In genomic region chr20:289693-290080, GRCh38 we compare ENCODE assay signal across 8 cellular contexts. TPM values are rescaled to one million over a fixed set of nuclear protein-coding genes. Genes with fewer than 3 reads are reported as not detected.
DNase-seq lines count a peak whose midpoint lies in the region; ATAC-seq and TF ChIP-seq lines count a peak whose summit lies in the region.

No MANE protein-coding gene starts in this region.

- H3K79me1 ChIP-seq in trophoblast cell (ENCODE audit: low read length), result peaks cover 3% of the 10 kb centered on the region

- no peak overlapping the region for H2BK5ac ChIP-seq in trophoblast cell (ENCODE audit: low read depth, low read length, poor library complexity)

- no peak overlapping the region for H3K27ac ChIP-seq in trophoblast cell (ENCODE audit: low read depth, low read length)

- ATAC-seq in HG03196 (IDR thresholded peaks at IDR 0.05; ENCODE audit: unreplicated experiment), result no peak

- no peak overlapping the region for H2AK5ac ChIP-seq in trophoblast cell (ENCODE audit: low read length)

- no peak overlapping the region for H2BK120ac ChIP-seq in trophoblast cell (ENCODE audit: insufficient read depth, low read length, poor library complexity)

- H2AFZ ChIP-seq in trophoblast cell (ENCODE audit: insufficient read depth, low read length, poor library complexity), result peak overlapping the region; percentile 99

- H3K9ac ChIP-seq in NT2/D1 (ENCODE audit: insufficient read length, low read depth) (peak overlapping the region; percentile 85), trophoblast cell (ENCODE audit: low read length) (peak overlapping the region; percentile 95)

- WGBS in trophoblast cell (ENCODE audit: extremely low coverage, insufficient coverage, insufficient read length), result no CpG with 5 or more reads among the region's 2 CpGs

- peaks cover 12% of the 10 kb centered on the region for H3K27me3 ChIP-seq in NT2/D1 (ENCODE audit: insufficient read depth, insufficient read length)
- H3K27me3 ChIP-seq in trophoblast cell (ENCODE audit: insufficient read depth, low read length), result no peaks in the 10 kb centered on the region

- DNase-seq in NT2/D1 (ENCODE audit: low read depth, low spot score), result no peak
- no peak for DNase-seq in epithelial cell of proximal tubule (ENCODE audit: low read depth)
- no peak for DNase-seq in trophoblast cell
- DNase-seq in DMS53 (lab: John Stamatoyannopoulos, UW), result no peak
- DNase-seq in H4 (ENCODE audit: low spot score), result no peak
- no peak for DNase-seq in COLO668 (lab: John Stamatoyannopoulos, UW; ENCODE audit: unreplicated experiment)

- no peak for TF ChIP-seq CTCF in GM12875 (IDR thresholded peaks at IDR 0.05; ENCODE audit: borderline replicate concordance, insufficient read depth, low read depth, low read length)
- no peak for TF ChIP-seq CTCF in epithelial cell of proximal tubule (conservative IDR thresholded peaks at IDR 0.05; ENCODE audit: low read depth, low read length)

- H3K4ac ChIP-seq in trophoblast cell (ENCODE audit: low read depth, low read length), result no peak overlapping the region

- H3K4me2 ChIP-seq in trophoblast cell (ENCODE audit: low read length), result peak overlapping the region; percentile 77

- peak overlapping the region; percentile 88 for H4K12ac ChIP-seq in trophoblast cell (ENCODE audit: low read depth, low read length)

- H4K91ac ChIP-seq in trophoblast cell (ENCODE audit: low read depth, low read length), result no peak overlapping the region

- H3K9me3 ChIP-seq in NT2/D1 (ENCODE audit: insufficient read depth, low read length), result no peaks in the 10 kb centered on the region
- no peaks in the 10 kb centered on the region for H3K9me3 ChIP-seq in trophoblast cell (ENCODE audit: insufficient read depth, low read depth, low read length)

- H3K23ac ChIP-seq in trophoblast cell (ENCODE audit: low read length), result no peak overlapping the region

- H2BK12ac ChIP-seq in trophoblast cell (ENCODE audit: low read length), result no peak overlapping the region

- H3K18ac ChIP-seq in trophoblast cell (ENCODE audit: low read length), result no peak overlapping the region

- peak overlapping the region; percentile 68 for H3K14ac ChIP-seq in trophoblast cell (ENCODE audit: low read length)

- peaks cover 3% of the 10 kb centered on the region for H3K79me2 ChIP-seq in trophoblast cell (ENCODE audit: control insufficient read depth, insufficient read depth, low read length, poor library complexity)

- H4K8ac ChIP-seq in trophoblast cell (ENCODE audit: low read depth, low read length), result peak overlapping the region; percentile 90

- no peaks in the 10 kb centered on the region for H3K36me3 ChIP-seq in NT2/D1 (ENCODE audit: insufficient read depth, insufficient read length, low read length)
- no peaks in the 10 kb centered on the region for H3K36me3 ChIP-seq in trophoblast cell (ENCODE audit: control insufficient read depth in 1 of 2, insufficient read depth in 2 of 2, low read length in 2 of 2)

- H3K4me3 ChIP-seq in GM12875 (ENCODE audit: low read depth, low read length), result peak overlapping the region; percentile 57
- H3K4me3 ChIP-seq in NT2/D1 (ENCODE audit: insufficient read length, low read depth), result peak overlapping the region; percentile 77
- peak overlapping the region; percentile 100 for H3K4me3 ChIP-seq in epithelial cell of proximal tubule (ENCODE audit: low read depth, low read length)
- H3K4me3 ChIP-seq in trophoblast cell (ENCODE audit: low read depth, low read length), result peak overlapping the region; percentile 80

- H3K4me1 ChIP-seq in NT2/D1 (ENCODE audit: insufficient read depth, insufficient read length) (peaks cover 3% of the 10 kb centered on the region), trophoblast cell (ENCODE audit: control insufficient read depth in 1 of 2, insufficient read depth in 2 of 2, low read length in 2 of 2) (peaks cover 0 to 8% of the 10 kb centered on the region in 2 experiments)

RNA-seq across cellular contexts. Expression of gene C20orf96, which starts 0.9 kb away (rescaled TPM):
- total RNA-seq in epithelial cell of proximal tubule, result 1.7 and 3.9 TPM in 2 replicates
- polyA plus RNA-seq in trophoblast cell (2013), result 6.2 and 7.1 TPM in 2 replicates
- total RNA-seq in H4 (2014; rRNA removed; shearing (Covaris generic)), result 1.6 TPM in 2 replicates

RNA-seq across cellular contexts. Expression of gene ZCCHC3, which starts 7.7 kb away (rescaled TPM):
- 12.4 and 20.3 TPM in 2 replicates for total RNA-seq in epithelial cell of proximal tubule
- 16.5 and 17.9 TPM in 2 replicates for polyA plus RNA-seq in trophoblast cell (2013)
- total RNA-seq in H4 (2014; rRNA removed; shearing (Covaris generic)), result 7.6 and 8.2 TPM in 2 replicates

RNA-seq across cellular contexts. Expression of gene DEFB132, which starts 32.2 kb away (rescaled TPM):
- not detected in 2 replicates for total RNA-seq in epithelial cell of proximal tubule
- not detected in 2 replicates for polyA plus RNA-seq in trophoblast cell (2013)
- total RNA-seq in H4 (2014; rRNA removed; shearing (Covaris generic)), result not detected in 2 replicates

RNA-seq across cellular contexts. Expression of gene SOX12, which starts 35.7 kb away (rescaled TPM):
- 7.9 and 10.1 TPM in 2 replicates for total RNA-seq in epithelial cell of proximal tubule
- 15.3 and 15.5 TPM in 2 replicates for polyA plus RNA-seq in trophoblast cell (2013)
- 1.9 and 2.2 TPM in 2 replicates for total RNA-seq in H4 (2014; rRNA removed; shearing (Covaris generic))

RNA-seq across cellular contexts. Expression of gene NRSN2, which starts 57.2 kb away (rescaled TPM):
- total RNA-seq in epithelial cell of proximal tubule, result 49.1 and 52.4 TPM in 2 replicates
- polyA plus RNA-seq in trophoblast cell (2013), result 26.5 and 26.8 TPM in 2 replicates
- total RNA-seq in H4 (2014; rRNA removed; shearing (Covaris generic)), result 69.6 and 72.8 TPM in 2 replicates
